In genomic region chr19:42062381-42062780, GRCh38 we compare ENCODE assay signal across 22 cellular contexts. TPM values are rescaled to one million over a fixed set of nuclear protein-coding genes. Genes with fewer than 3 reads are reported as not detected.
DNase-seq lines count a peak whose midpoint lies in the region; ATAC-seq, FAIRE-seq and TF ChIP-seq lines count a peak whose summit lies in the region.
"Had no signal": no experiment of that assay in that cellular context is flagged by ENCODE, and none has a peak within 500 bp of the region (broad histone marks: within the 10 kb centered on the region; RNA-seq: fewer than 3 reads in every experiment).

No MANE protein-coding gene starts in this region.

- no peaks in the 10 kb centered on the region; the same call in 1 of the 2 replicates for H3K9me2 ChIP-seq in HCT116 (ENCODE audit: insufficient read depth)

- H2AFZ ChIP-seq in HCT116 (ENCODE audit: low read depth, low read length, poor library complexity, severe bottlenecking) = no peak overlapping the region

- H3K36me3 ChIP-seq in HCT116 (ENCODE audit: control insufficient read depth in 1 of 2, insufficient read depth in 2 of 2, low read length in 2 of 2) (no peaks in the 10 kb centered on the region), kidney (ENCODE audit: control insufficient read depth in 1 of 2, insufficient read depth in 2 of 2, low read length in 2 of 2) (no peaks in the 10 kb centered on the region)

- no peak for TF ChIP-seq CTCF in HCT116 (IDR thresholded peaks at IDR 0.05 in 2 of 3, conservative IDR thresholded peaks at IDR 0.05 in 1 of 3; ENCODE audit: borderline replicate concordance in 1 of 3, insufficient read depth in 1 of 3, low read depth in 2 of 3, low read length in 2 of 3)
- no peak for TF ChIP-seq CTCF in kidney (IDR thresholded peaks at IDR 0.05; ENCODE audit: borderline replicate concordance, extremely low read depth, insufficient read depth)
- TF ChIP-seq CTCF in coronary artery (IDR thresholded peaks at IDR 0.05) = no peak

- FAIRE-seq in kidney (lab: Jason Lieb, UNC) = no peak
- FAIRE-seq: D721Med, G401.6, GM12891, GM19239 had no signal

- no peak overlapping the region for H3K4me3 Mint-ChIP-seq in activated CD4-positive, alpha-beta T cell treated with anti-CD3 and anti-CD28 coated beads, Interleukin-2, amount 10 ng/mL, durations not matched to agents 7 days and 5 days
- H3K4me3 Mint-ChIP-seq: B cell; CD4-positive, alpha-beta T cell; CD8-positive, alpha-beta T cell had no signal

- H3K27me3 Mint-ChIP-seq in activated CD4-positive, alpha-beta T cell treated with anti-CD3 and anti-CD28 coated beads, Interleukin-2, amount 10 ng/mL, durations not matched to agents 7 days and 5 days = no peaks in the 10 kb centered on the region

- POLR2A ChIA-PET in activated CD4-positive, alpha-beta T cell treated with anti-CD3 and anti-CD28 coated beads, Interleukin-2, amount 10 ng/mL, durations not matched to agents 7 days and 5 days (lab: Charles Lee) = no interaction called here
- POLR2A ChIA-PET in HCT116 (lab: Charles Lee) = no interaction called here

- H3K27me3 ChIP-seq in HCT116 (ENCODE audit: insufficient read depth, low read length) = peaks cover 12% of the 10 kb centered on the region; the same call in 1 of the 2 replicates
- H3K27me3 ChIP-seq: BLaER1 treated with 17β-estradiol and CSF1 and Interleukin-3, amounts not matched to agents 10 nM and 100 nM had no signal

- no peak for TF ChIP-seq POLR2A in HCT116 (IDR thresholded peaks at IDR 0.05; ENCODE audit: borderline replicate concordance, extremely low read depth, insufficient read depth, insufficient read length)

- H3K27ac ChIP-seq in HCT116 (ENCODE audit: low read depth, low read length) = no peak overlapping the region
- no peak overlapping the region for H3K27ac ChIP-seq in kidney (ENCODE audit: low read depth in 2 of 2, low read length in 2 of 2)
- H3K27ac ChIP-seq in coronary artery = no peak overlapping the region
- H3K27ac ChIP-seq: 22Rv1; A549; BLaER1 treated with 17β-estradiol and CSF1 and Interleukin-3, amounts not matched to agents 10 nM and 100 nM; C4-2B had no signal

- H3K4me2 ChIP-seq in HCT116 (ENCODE audit: low read length) = 0 out of 2 replicates have a peak overlapping the region, but pooled peaks have one; percentile 7
- H3K4me2 ChIP-seq: A549; BLaER1 treated with 17β-estradiol and CSF1 and Interleukin-3, amounts not matched to agents 10 nM and 100 nM had no signal

- H3K9ac ChIP-seq in HCT116 (ENCODE audit: low read length) = no peak overlapping the region
- H3K9ac ChIP-seq in kidney (ENCODE audit: low read length in 2 of 2) = no peak overlapping the region

- no peaks in the 10 kb centered on the region for H3K9me3 Mint-ChIP-seq in activated CD4-positive, alpha-beta T cell treated with anti-CD3 and anti-CD28 coated beads, Interleukin-2, amount 10 ng/mL, durations not matched to agents 7 days and 5 days
- H3K9me3 Mint-ChIP-seq: CD4-positive, alpha-beta T cell; CD8-positive, alpha-beta T cell had no signal

- TF ChIP-seq RAD21 in HCT116 (IDR thresholded peaks at IDR 0.05; ENCODE audit: low read depth) = no peak

- CTCF ChIA-PET in activated CD4-positive, alpha-beta T cell treated with anti-CD3 and anti-CD28 coated beads, Interleukin-2, amount 10 ng/mL, durations not matched to agents 7 days and 5 days (lab: Charles Lee) = no interaction called here
- CTCF ChIA-PET in HCT116 (lab: Charles Lee) = no interaction called here

- peak overlapping the region; percentile 15 for H3K27ac Mint-ChIP-seq in activated CD4-positive, alpha-beta T cell treated with anti-CD3 and anti-CD28 coated beads, Interleukin-2, amount 10 ng/mL, durations not matched to agents 7 days and 5 days
- H3K27ac Mint-ChIP-seq: B cell; CD4-positive, alpha-beta T cell; CD8-positive, alpha-beta T cell had no signal

- RAD21 ChIA-PET in HCT116 (lab: Charles Lee; ENCODE audit: low non-redundant PET in 1 of 2, low total read pairs in 2 of 2, uncharacterized antibody in 2 of 2, unreplicated experiment in 2 of 2) = no interaction called here

- H3K36me3 Mint-ChIP-seq in activated CD4-positive, alpha-beta T cell treated with anti-CD3 and anti-CD28 coated beads, Interleukin-2, amount 10 ng/mL, durations not matched to agents 7 days and 5 days (ENCODE audit: low read depth) = no peaks in the 10 kb centered on the region
- H3K36me3 Mint-ChIP-seq: CD8-positive, alpha-beta T cell had no signal

- no peaks in the 10 kb centered on the region for H4K20me1 ChIP-seq in HCT116 (ENCODE audit: insufficient read depth)

- H3K79me2 ChIP-seq in HCT116 (ENCODE audit: insufficient read depth, low read length) = no peaks in the 10 kb centered on the region

- H3K4me1 ChIP-seq in HCT116 (ENCODE audit: control insufficient read depth in 1 of 2, insufficient read depth in 2 of 2, low read length in 2 of 2) (peaks cover 0 to 8% of the 10 kb centered on the region in 2 experiments; a peak in 2 of 4 replicates), kidney (ENCODE audit: control insufficient read depth in 1 of 2, insufficient read depth in 1 of 2, low read depth in 1 of 2, low read length in 2 of 2) (no peaks in the 10 kb centered on the region)
- H3K4me1 ChIP-seq: A549, Caco-2 had no signal

- no peak for DNase-seq in activated CD4-positive, alpha-beta T cell treated with anti-CD3 and anti-CD28 coated beads, Interleukin-2, amount 10 ng/mL, durations not matched to agents 7 days and 5 days
- no peak for DNase-seq in activated CD4-positive, alpha-beta T cell treated with anti-CD3 and anti-CD28 coated beads, Interleukin-2, amount 50 U/mL, for 1 hour
- DNase-seq in HCT116 (ENCODE audit: low read depth, low spot score) = no peak
- peak; percentile 55 for DNase-seq in kidney
- DNase-seq in coronary artery (ENCODE audit: low spot score) = no peak
- no peak for DNase-seq in hepatic stellate cell (ENCODE audit: low spot score)
- DNase-seq: AML-193; Caco-2; Calu3; CD4-positive, alpha-beta T cell; CD8-positive, alpha-beta T cell; DMS79 treated with DMSO at 0.1 percent for 48 hours; GF-D8 had no signal

- BruUV-seq in HCT116 (replicated peaks; lab: Mats Ljungman, UMichigan) = no TSS peak

- intact Hi-C loops in HCT116 (cut with micrococcal nuclease) (no loop called here), kidney (cut with DNase I) (no loop called here)

- ATAC-seq in HCT116 = no peak
- ATAC-seq: A549; CD8-positive, alpha-beta T cell had no signal

- no peak overlapping the region for H3K4me3 ChIP-seq in HCT116 (replicated peaks in 1 of 2; ENCODE audit: low read depth in 1 of 2, low read length in 2 of 2)
- H3K4me3 ChIP-seq in kidney (ENCODE audit: low read length in 2 of 2) = no peak overlapping the region
- no peak overlapping the region for H3K4me3 ChIP-seq in coronary artery
- H3K4me3 ChIP-seq: A549; BLaER1 treated with 17β-estradiol and CSF1 and Interleukin-3, amounts not matched to agents 10 nM and 100 nM had no signal

- H3K9me3 ChIP-seq in HCT116 (ENCODE audit: control insufficient read depth in 1 of 2, insufficient read depth in 1 of 2, low read depth in 1 of 2, low read length in 2 of 2) (no peaks in the 10 kb centered on the region), kidney (ENCODE audit: control insufficient read depth in 1 of 2, low read length in 2 of 2) (no peaks in the 10 kb centered on the region)
- H3K9me3 ChIP-seq: A549; BLaER1 treated with 17β-estradiol and CSF1 and Interleukin-3, amounts not matched to agents 10 nM and 100 nM; Caco-2 had no signal

- no peaks in the 10 kb centered on the region for H3K4me1 Mint-ChIP-seq in activated CD4-positive, alpha-beta T cell treated with anti-CD3 and anti-CD28 coated beads, Interleukin-2, amount 10 ng/mL, durations not matched to agents 7 days and 5 days
- H3K4me1 Mint-ChIP-seq: B cell had no signal

TF ChIP-seq in HCT116, 20 proteins besides CTCF, POLR2A, EP300 and RAD21:
- TF ChIP-seq EZH2 (IDR thresholded peaks at IDR 0.05) = no peak
- TF ChIP-seq ZNF274 (IDR thresholded peaks at IDR 0.05; ENCODE audit: low read depth, low read length) = no peak
- no peak for TF ChIP-seq POLR2AphosphoS5 (IDR thresholded peaks at IDR 0.05; ENCODE audit: low read depth, low read length)

RNA-seq across cellular contexts. Expression of gene GRIK5, which starts 7.6 kb away (rescaled TPM):
- total RNA-seq in activated CD4-positive, alpha-beta T cell treated with anti-CD3 and anti-CD28 coated beads, Interleukin-2, amount 10 ng/mL, durations not matched to agents 7 days and 5 days = under 1 TPM; 0.65 to 0.79 TPM
- total RNA-seq in HCT116 (2021; ENCODE audit: unreplicated experiment) (1.7 TPM), kidney (16.2 TPM)
- polyA plus RNA-seq in HCT116 (2012) = 1.4 and 1.5 TPM in 2 replicates
- 8.9 TPM for polyA plus RNA-seq in kidney (ENCODE audit: insufficient read depth, low read depth, low replicate concordance)

RNA-seq across cellular contexts. Expression of gene ZNF574, which starts 13.6 kb away (rescaled TPM):
- 10 to 100 TPM; 14.1 to 15.8 TPM for total RNA-seq in activated CD4-positive, alpha-beta T cell treated with anti-CD3 and anti-CD28 coated beads, Interleukin-2, amount 10 ng/mL, durations not matched to agents 7 days and 5 days
- total RNA-seq in HCT116 (2021; ENCODE audit: unreplicated experiment) = 24.6 TPM
- 22.3 and 25.0 TPM in 2 replicates for polyA plus RNA-seq in HCT116 (2012)
- total RNA-seq in kidney = 12.7 TPM
- polyA plus RNA-seq in kidney (ENCODE audit: insufficient read depth, low read depth, low replicate concordance) = 7.2 TPM
